Comparison of ENCODE assay signal across 9 cellular contexts in the genomic region with DNA sequence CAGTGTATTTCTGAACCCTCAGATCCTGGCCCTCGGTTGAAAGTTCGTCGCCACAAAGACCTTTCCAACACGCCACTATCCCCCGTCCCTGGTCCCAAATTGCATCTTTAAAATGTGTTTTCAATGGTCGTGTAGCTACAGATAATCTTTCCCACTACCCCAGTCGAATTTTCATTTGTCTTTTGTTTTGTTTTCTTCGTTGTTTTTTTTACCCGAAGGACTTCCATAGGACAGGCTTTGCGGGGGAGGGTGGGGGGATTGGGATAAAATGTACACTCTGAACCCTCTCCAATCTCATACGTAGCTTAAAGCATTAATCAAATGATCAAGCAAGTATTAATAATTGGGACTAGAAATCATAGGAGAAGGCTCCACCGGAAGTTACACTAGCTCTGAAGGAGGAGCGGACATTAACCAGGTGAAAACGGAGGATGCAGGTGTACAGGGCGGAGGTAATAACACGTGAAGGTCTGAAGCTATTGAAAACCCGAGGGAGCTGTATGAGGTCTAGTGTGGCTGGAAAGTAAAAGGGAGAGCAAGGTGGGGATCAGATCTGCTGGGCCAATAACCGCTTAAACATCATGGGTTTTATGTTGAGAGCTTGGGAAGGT. TPM values are rescaled to one million over a fixed set of nuclear protein-coding genes. Genes with fewer than 3 reads are reported as not detected.
DNase-seq lines count a peak whose midpoint lies in the region; ATAC-seq and TF ChIP-seq lines count a peak whose summit lies in the region.
"Had no signal": no experiment of that assay in that cellular context is flagged by ENCODE, and none has a peak within 500 bp of the region (broad histone marks: within the 10 kb centered on the region; RNA-seq: fewer than 3 reads in every experiment).

No MANE protein-coding gene starts in this region.

- no peak overlapping the region for H3K4me3 Mint-ChIP-seq in activated naive CD4-positive, alpha-beta T cell treated with anti-CD3 and anti-CD28 coated beads, Interleukin-2, amount 10 ng/mL, durations not matched to agents 7 days and 5 days
- H3K4me3 Mint-ChIP-seq in CD14-positive monocyte, result no peak overlapping the region
- H3K4me3 Mint-ChIP-seq: neural crest cell had no signal

- intact Hi-C loops in tibial artery (cut with DNase I; ENCODE audit: low total_unique reads) (no loop called here), CD14-positive monocyte (cut with micrococcal nuclease) (loop anchor here in 1 of 2 donors (2.0 kb wide), 1 partner anchor 32 kb away; the partner anchor contains the start of gene PHF14)

- H3K36me3 ChIP-seq in GM06990 (ENCODE audit: control insufficient read depth, insufficient read depth, low read length) (peaks cover 2% of the 10 kb centered on the region; the same call in 1 of the 2 replicates), tibial artery (peaks cover 10 to 14% (median 13%) of the 10 kb centered on the region in 3 donors)

- H3K27ac Mint-ChIP-seq in activated naive CD4-positive, alpha-beta T cell treated with anti-CD3 and anti-CD28 coated beads, Interleukin-2, amount 10 ng/mL, durations not matched to agents 7 days and 5 days, result no peak overlapping the region
- no peak overlapping the region for H3K27ac Mint-ChIP-seq in CD14-positive monocyte

- no peaks in the 10 kb centered on the region for H3K27me3 ChIP-seq in GM06990 (replicated peaks; ENCODE audit: control insufficient read depth, insufficient read depth, low read length)
- no peaks in the 10 kb centered on the region for H3K27me3 ChIP-seq in tibial artery

- TF ChIP-seq CTCF in GM06990 (IDR thresholded peaks at IDR 0.05; ENCODE audit: insufficient read depth, low read length, poor library complexity, severe bottlenecking) (no peak), tibial artery (IDR thresholded peaks at IDR 0.05) (no peak), CD14-positive monocyte (IDR thresholded peaks at IDR 0.05) (no peak)

- H3K4me3 ChIP-seq in GM06990 (replicated peaks; ENCODE audit: low read depth, low read length) (peak overlapping the region; percentile 64), tibial artery (peak overlapping the region; percentile 79 to 87)

- ATAC-seq in GM21576 (IDR thresholded peaks at IDR 0.05; ENCODE audit: unreplicated experiment) (no peak), GM21723 (IDR thresholded peaks at IDR 0.05; ENCODE audit: unreplicated experiment) (no peak)

- peaks cover 0 to 35% (median 14%) of the 10 kb centered on the region in 4 donors for H3K4me1 ChIP-seq in tibial artery

- H3K4me1 Mint-ChIP-seq in activated naive CD4-positive, alpha-beta T cell treated with anti-CD3 and anti-CD28 coated beads, Interleukin-2, amount 10 ng/mL, durations not matched to agents 7 days and 5 days, result peaks cover 23% of the 10 kb centered on the region
- peaks cover 15% of the 10 kb centered on the region for H3K4me1 Mint-ChIP-seq in CD14-positive monocyte

- peak overlapping the region; percentile 94 for H3K27ac ChIP-seq in tibial artery

- no peaks in the 10 kb centered on the region for H3K9me3 ChIP-seq in tibial artery

- H3K9me3 Mint-ChIP-seq in activated naive CD4-positive, alpha-beta T cell treated with anti-CD3 and anti-CD28 coated beads, Interleukin-2, amount 10 ng/mL, durations not matched to agents 7 days and 5 days, result no peaks in the 10 kb centered on the region
- H3K9me3 Mint-ChIP-seq in CD14-positive monocyte, result no peaks in the 10 kb centered on the region
- H3K9me3 Mint-ChIP-seq: neural crest cell had no signal

- DNase-seq in GM06990 (ENCODE audit: extremely low read depth, insufficient read length), result no peak
- DNase-seq in NCI-H1092 treated with DMSO at 0.1 percent for 48 hours (lab: John Stamatoyannopoulos, UW), result peak; percentile 63
- peak; percentile 23 for DNase-seq in activated naive CD4-positive, alpha-beta T cell treated with anti-CD3 and anti-CD28 coated beads, Interleukin-2, amount 10 ng/mL, durations not matched to agents 7 days and 5 days
- DNase-seq in kidney tubule cell (ENCODE audit: low spot score), result peak; percentile 26
- DNase-seq in tibial artery, result no peak
- no peak for DNase-seq in CD14-positive monocyte (ENCODE audit: low spot score)

- CTCF ChIA-PET in activated naive CD4-positive, alpha-beta T cell treated with anti-CD3 and anti-CD28 coated beads, Interleukin-2, amount 10 ng/mL, durations not matched to agents 7 days and 5 days (lab: Charles Lee), result interaction anchor here (1.2 to 2.1 kb wide), 2 partner anchors 40 to 271 kb away, joined by 4 to 7 read pairs; no protein-coding TSS in a partner anchor

- peaks cover 18% of the 10 kb centered on the region for H3K36me3 Mint-ChIP-seq in activated naive CD4-positive, alpha-beta T cell treated with anti-CD3 and anti-CD28 coated beads, Interleukin-2, amount 10 ng/mL, durations not matched to agents 7 days and 5 days
- H3K36me3 Mint-ChIP-seq in CD14-positive monocyte, result peaks cover 18 to 19% of the 10 kb centered on the region in 2 donors

- H3K27me3 Mint-ChIP-seq in activated naive CD4-positive, alpha-beta T cell treated with anti-CD3 and anti-CD28 coated beads, Interleukin-2, amount 10 ng/mL, durations not matched to agents 7 days and 5 days, result no peaks in the 10 kb centered on the region
- H3K27me3 Mint-ChIP-seq in CD14-positive monocyte (ENCODE audit: low read depth in 3 of 3), result peaks cover 0 to 2% (median 2%) of the 10 kb centered on the region in 3 donors

RNA-seq across cellular contexts. Expression of gene PHF14, which starts 32.8 kb away (rescaled TPM):
- polyA plus RNA-seq in CD14-positive monocyte, result 1 to 10 TPM; 4.8 to 5.4 TPM

Comparison
In these comparisons a context has a peak if more than half of its experiments do, and no peak if none do; other contexts are left out.
1. DNase-seq: peak in NCI-H1092 treated with DMSO at 0.1 percent for 48 hours (single experiment), activated naive CD4-positive, alpha-beta T cell treated with anti-CD3 and anti-CD28 coated beads, Interleukin-2, amount 10 ng/mL, durations not matched to agents 7 days and 5 days (single experiment) and kidney tubule cell (single experiment); none in GM06990 (single experiment), tibial artery (0 of 2) and CD14-positive monocyte (single experiment).